ENCODE assay signal across 1 cellular context in genomic region chr19:44745887-44746600, GRCh38.
TF ChIP-seq lines count a peak whose summit lies in the region.

No MANE protein-coding gene starts in this region.

TF ChIP-seq in IMR-90, 13 proteins besides CTCF, POLR2A, EP300 and RAD21 (continued from another document):
- no peak for TF ChIP-seq ELK1 (IDR thresholded peaks at IDR 0.05; ENCODE audit: borderline replicate concordance, low read depth, low read length)
- TF ChIP-seq MAFK (IDR thresholded peaks at IDR 0.05; ENCODE audit: low read depth, low read length) = no peak
- no peak for TF ChIP-seq NFE2L2 (IDR thresholded peaks at IDR 0.05; ENCODE audit: low read depth, low read length)
- TF ChIP-seq BHLHE40 (IDR thresholded peaks at IDR 0.05; ENCODE audit: low read depth, low read length) = no peak
- TF ChIP-seq MAZ (IDR thresholded peaks at IDR 0.05; ENCODE audit: borderline replicate concordance, low read depth, low read length) = no peak
- no peak for TF ChIP-seq RCOR1 (IDR thresholded peaks at IDR 0.05; ENCODE audit: insufficient replicate concordance, low read length)
